Comparison of ENCODE assay signal across 1 cellular context in genomic region chr3:183815565-183815943, GRCh38.
TF ChIP-seq lines count a peak whose summit lies in the region.

No MANE protein-coding gene starts in this region.

TF ChIP-seq in H1, 55 proteins besides CTCF, POLR2A, EP300 and RAD21:
- TF ChIP-seq ASH2L (IDR thresholded peaks at IDR 0.05; ENCODE audit: low read length) (no peak), TCF12 (IDR thresholded peaks at IDR 0.05; ENCODE audit: low read depth, low read length) (no peak), CBX8 (IDR thresholded peaks at IDR 0.05; ENCODE audit: borderline replicate concordance, low read depth, low read length) (no peak), BRCA1 (IDR thresholded peaks at IDR 0.05; ENCODE audit: low read depth, low read length) (no peak), CREB1 (IDR thresholded peaks at IDR 0.05) (no peak), CTBP2 (IDR thresholded peaks at IDR 0.05; ENCODE audit: borderline replicate concordance, insufficient read depth, insufficient read length, low read length) (no peak), EGR1 (IDR thresholded peaks at IDR 0.05; ENCODE audit: borderline replicate concordance, low read depth, low read length) (no peak), MAFK (IDR thresholded peaks at IDR 0.05; ENCODE audit: low read depth, low read length) (no peak), KDM5A (IDR thresholded peaks at IDR 0.05; ENCODE audit: low read length) (no peak), GABPA (IDR thresholded peaks at IDR 0.05; ENCODE audit: borderline replicate concordance, insufficient read depth, low read length) (no peak), CBX5 (IDR thresholded peaks at IDR 0.05; ENCODE audit: low read depth, low read length) (no peak), JUND (IDR thresholded peaks at IDR 0.05; ENCODE audit: low read length) (no peak), RXRA (IDR thresholded peaks at IDR 0.05; ENCODE audit: insufficient read depth, low read depth, low read length) (no peak), BACH1 (IDR thresholded peaks at IDR 0.05; ENCODE audit: low read length) (no peak), ZNF274 (IDR thresholded peaks at IDR 0.05; ENCODE audit: borderline replicate concordance, extremely low read depth, low read length) (no peak), CHD7 (IDR thresholded peaks at IDR 0.05; ENCODE audit: insufficient replicate concordance, low read length) (no peak), KDM4A (IDR thresholded peaks at IDR 0.05; ENCODE audit: low read depth, low read length, severe bottlenecking) (no peak), SP1 (IDR thresholded peaks at IDR 0.05; ENCODE audit: low read depth, low read length) (no peak), SIRT6 (IDR thresholded peaks at IDR 0.05; ENCODE audit: low read length) (no peak)
- TF ChIP-seq, protein P1, sequence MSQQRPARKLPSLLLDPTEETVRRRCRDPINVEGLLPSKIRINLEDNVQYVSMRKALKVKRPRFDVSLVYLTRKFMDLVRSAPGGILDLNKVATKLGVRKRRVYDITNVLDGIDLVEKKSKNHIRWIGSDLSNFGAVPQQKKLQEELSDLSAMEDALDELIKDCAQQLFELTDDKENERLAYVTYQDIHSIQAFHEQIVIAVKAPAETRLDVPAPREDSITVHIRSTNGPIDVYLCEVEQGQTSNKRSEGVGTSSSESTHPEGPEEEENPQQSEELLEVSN (IDR thresholded peaks at IDR 0.05): no peak
